In genomic region chr7:17560966-17561365, GRCh38 we compare ENCODE assay signal across 27 cellular contexts.
"Had no signal": no experiment of that assay in that cellular context is flagged by ENCODE, and none has a peak within 500 bp of the region (broad histone marks: within the 10 kb centered on the region; RNA-seq: fewer than 3 reads in every experiment).

No MANE protein-coding gene starts in this region.

- FAIRE-seq: endothelial cell of umbilical vein had no signal

- H3K4me1 ChIP-seq: psoas muscle had no signal

- H3K27me3 ChIP-seq: ovary, sigmoid colon, spleen, tibial nerve, upper lobe of left lung had no signal

- H3K27ac Mint-ChIP-seq: immature natural killer cell; memory B cell; natural killer cell; stimulated activated memory B cell treated with anti-CD40 and anti-IgM and Interleukin-4, amounts not matched to agents 10 μg/mL and 1 μg/mL and 100 μg/mL, for 72 hours; stimulated activated naive CD8-positive, alpha-beta T cell treated with anti-CD3 and anti-CD28 coated beads, Interleukin-15, Interleukin-2, amounts not matched to agents 100 ng/mL and 50 ng/mL, for 24 hours had no signal

- H3K9me3 ChIP-seq: heart right ventricle, lower lobe of right lung, ovary, psoas muscle, spleen, thoracic aorta, tibial nerve, upper lobe of left lung had no signal

- ATAC-seq: heart right ventricle; left ventricle myocardium superior; lower lobe of right lung; natural killer cell; psoas muscle; right cardiac atrium; stimulated activated memory B cell treated with anti-CD40 and anti-IgM and Interleukin-4, amounts not matched to agents 10 μg/mL and 1 μg/mL and 100 μg/mL, for 72 hours had no signal

- H3K27me3 Mint-ChIP-seq: stimulated activated memory B cell treated with anti-CD40 and anti-IgM and Interleukin-4, amounts not matched to agents 10 μg/mL and 1 μg/mL and 100 μg/mL, for 72 hours; stimulated activated naive CD8-positive, alpha-beta T cell treated with anti-CD3 and anti-CD28 coated beads, Interleukin-15, Interleukin-2, amounts not matched to agents 100 ng/mL and 50 ng/mL, for 24 hours had no signal

- H3K4me3 Mint-ChIP-seq: immature natural killer cell; memory B cell; natural killer cell; stimulated activated memory B cell treated with anti-CD40 and anti-IgM and Interleukin-4, amounts not matched to agents 10 μg/mL and 1 μg/mL and 100 μg/mL, for 72 hours; stimulated activated naive CD8-positive, alpha-beta T cell treated with anti-CD3 and anti-CD28 coated beads, Interleukin-15, Interleukin-2, amounts not matched to agents 100 ng/mL and 50 ng/mL, for 24 hours had no signal

- DNase-seq: dermis blood vessel endothelial cell; effector memory CD4-positive, alpha-beta T cell; foreskin fibroblast; glutamatergic neuron; heart right ventricle; hypothalamus; immature natural killer cell; islet precursor cell; left ventricle myocardium superior; lower lobe of right lung; natural killer cell; occipital lobe; ovary; posterior cingulate gyrus; psoas muscle; right cardiac atrium; sigmoid colon; spleen; stimulated activated CD4-positive, alpha-beta T cell treated with anti-CD3 and anti-CD28 coated beads, Interleukin-4, amount 100 ng/mL, for 4 hours had no signal

- H3K4me1 Mint-ChIP-seq: memory B cell; natural killer cell; stimulated activated memory B cell treated with anti-CD40 and anti-IgM and Interleukin-4, amounts not matched to agents 10 μg/mL and 1 μg/mL and 100 μg/mL, for 72 hours had no signal

- H3K36me3 ChIP-seq: heart right ventricle, lower lobe of right lung, ovary, sigmoid colon, spleen, thoracic aorta, tibial nerve, upper lobe of left lung had no signal

- H3K4me3 ChIP-seq: coronary artery, heart right ventricle, lower lobe of right lung, ovary, psoas muscle, sigmoid colon, spleen, thoracic aorta, tibial nerve, upper lobe of left lung had no signal

- H3K27ac ChIP-seq: coronary artery, heart right ventricle, lower lobe of right lung, ovary, psoas muscle, sigmoid colon, spleen, thoracic aorta, tibial nerve, upper lobe of left lung had no signal

- H3K36me3 Mint-ChIP-seq: immature natural killer cell; memory B cell; natural killer cell; stimulated activated memory B cell treated with anti-CD40 and anti-IgM and Interleukin-4, amounts not matched to agents 10 μg/mL and 1 μg/mL and 100 μg/mL, for 72 hours had no signal
